Comparison of ENCODE assay signal across 12 cellular contexts in the genomic region with DNA sequence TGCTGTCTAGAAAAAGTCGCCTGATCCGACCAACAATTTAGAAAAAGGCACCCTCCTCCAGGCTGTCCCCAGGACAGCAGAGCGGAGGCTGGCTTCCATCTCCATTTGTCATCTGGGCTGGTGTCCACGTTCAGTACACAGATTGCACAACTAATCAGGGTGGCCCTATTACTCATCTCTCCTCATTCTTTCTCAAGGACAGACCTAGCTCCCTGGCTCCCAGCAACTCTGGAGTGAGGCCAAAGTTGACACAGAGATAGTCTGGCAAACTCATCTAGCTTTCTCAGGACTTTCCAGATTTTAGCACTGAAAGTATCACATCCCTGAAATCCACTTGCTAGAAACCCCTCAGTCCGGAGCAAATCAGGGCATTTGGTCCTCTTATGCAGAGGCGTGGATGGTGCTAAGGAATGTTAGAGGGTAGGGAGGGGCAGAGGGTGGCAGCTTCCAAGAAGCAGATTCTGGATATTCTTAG.
A peak's percentile ranks its signal among the peaks of the same experiment; 100 is the strongest.
DNase-seq lines count a peak whose midpoint lies in the region; ATAC-seq and TF ChIP-seq lines count a peak whose summit lies in the region.
"Had no signal": no experiment of that assay in that cellular context is flagged by ENCODE, and none has a peak within 500 bp of the region (broad histone marks: within the 10 kb centered on the region; RNA-seq: fewer than 3 reads in every experiment).

No MANE protein-coding gene starts in this region.

- H3K36me3 ChIP-seq in HUES48 (ENCODE audit: control insufficient read depth, insufficient read depth, low read length) (no peaks in the 10 kb centered on the region), lung (ENCODE audit: control insufficient read depth in 2 of 2, insufficient read depth in 2 of 2, low read length in 2 of 2) (no peaks in the 10 kb centered on the region)
- H3K36me3 ChIP-seq: BLaER1 had no signal

- 54 to 75% methylated on average over 6 of the region's 6 CpGs for WGBS in lung, 2 donors

- no peaks in the 10 kb centered on the region for H3K9me3 Mint-ChIP-seq in activated T-helper 1 cell treated with anti-CD3 and anti-CD28 coated beads, Interleukin-12 subunit alpha, Interleukin-12 subunit beta, Interleukin-2, Interleukin-4 antibody, amounts not matched to agents 30 ng/mL and 10 ng/mL and 1 ng/mL, durations not matched to agents 14 hours and 24 hours and 36 hours
- H3K9me3 Mint-ChIP-seq: stimulated activated memory B cell treated with anti-CD40 and anti-IgM and Interleukin-4, amounts not matched to agents 10 μg/mL and 1 μg/mL and 100 μg/mL, for 72 hours had no signal

- no peaks in the 10 kb centered on the region for H3K4me1 Mint-ChIP-seq in activated T-helper 1 cell treated with anti-CD3 and anti-CD28 coated beads, Interleukin-12 subunit alpha, Interleukin-12 subunit beta, Interleukin-2, Interleukin-4 antibody, amounts not matched to agents 30 ng/mL and 10 ng/mL and 1 ng/mL, durations not matched to agents 14 hours and 24 hours and 36 hours (ENCODE audit: low read depth)
- H3K4me1 Mint-ChIP-seq: stimulated activated memory B cell treated with anti-CD40 and anti-IgM and Interleukin-4, amounts not matched to agents 10 μg/mL and 1 μg/mL and 100 μg/mL, for 72 hours had no signal

- no peaks in the 10 kb centered on the region for H3K27me3 Mint-ChIP-seq in activated T-helper 1 cell treated with anti-CD3 and anti-CD28 coated beads, Interleukin-12 subunit alpha, Interleukin-12 subunit beta, Interleukin-2, Interleukin-4 antibody, amounts not matched to agents 30 ng/mL and 10 ng/mL and 1 ng/mL, durations not matched to agents 14 hours and 24 hours and 36 hours (ENCODE audit: insufficient read depth)

- H3K36me3 Mint-ChIP-seq in activated T-helper 1 cell treated with anti-CD3 and anti-CD28 coated beads, Interleukin-12 subunit alpha, Interleukin-12 subunit beta, Interleukin-2, Interleukin-4 antibody, amounts not matched to agents 30 ng/mL and 10 ng/mL and 1 ng/mL, durations not matched to agents 14 hours and 24 hours and 36 hours (ENCODE audit: low read depth): peaks cover 2% of the 10 kb centered on the region
- H3K36me3 Mint-ChIP-seq: stimulated activated memory B cell treated with anti-CD40 and anti-IgM and Interleukin-4, amounts not matched to agents 10 μg/mL and 1 μg/mL and 100 μg/mL, for 72 hours had no signal

- H3K27me3 ChIP-seq in HUES48 (ENCODE audit: control insufficient read depth, insufficient read depth, low read length): no peaks in the 10 kb centered on the region
- H3K27me3 ChIP-seq in lung (ENCODE audit: control insufficient read depth, insufficient read depth): no peaks in the 10 kb centered on the region
- H3K27me3 ChIP-seq: BLaER1 had no signal

- H3K4me1 ChIP-seq in HUES48 (ENCODE audit: control insufficient read depth, insufficient read depth, low read length) (peaks cover 4% of the 10 kb centered on the region; the same call in 1 of the 2 replicates), lung (ENCODE audit: control insufficient read depth in 2 of 2, insufficient read depth in 2 of 2, low read length in 2 of 2) (no peaks in the 10 kb centered on the region)
- H3K4me1 ChIP-seq: BLaER1 had no signal

- H3K27ac Mint-ChIP-seq in activated T-helper 1 cell treated with anti-CD3 and anti-CD28 coated beads, Interleukin-12 subunit alpha, Interleukin-12 subunit beta, Interleukin-2, Interleukin-4 antibody, amounts not matched to agents 30 ng/mL and 10 ng/mL and 1 ng/mL, durations not matched to agents 14 hours and 24 hours and 36 hours: no peak overlapping the region
- H3K27ac Mint-ChIP-seq: stimulated activated memory B cell treated with anti-CD40 and anti-IgM and Interleukin-4, amounts not matched to agents 10 μg/mL and 1 μg/mL and 100 μg/mL, for 72 hours had no signal

- no peaks in the 10 kb centered on the region for H3K9me3 ChIP-seq in HUES48 (ENCODE audit: control insufficient read depth, insufficient read depth, low read length)
- H3K9me3 ChIP-seq in lung (ENCODE audit: control insufficient read depth in 2 of 2, insufficient read depth in 1 of 2, low read length in 1 of 2): no peaks in the 10 kb centered on the region
- H3K9me3 ChIP-seq: BLaER1 had no signal

- no peak overlapping the region for H3K4me3 ChIP-seq in HUES48 (ENCODE audit: low read depth, low read length)
- H3K4me3 ChIP-seq in lung: no peak overlapping the region
- H3K4me3 ChIP-seq: BLaER1 had no signal

- DNase-seq in A172 (ENCODE audit: low spot score) (peak; percentile 94), dedifferentiated amniotic fluid mesenchymal stem cell (ENCODE audit: extremely low spot score) (peak; percentile 79), lung (ENCODE audit: low spot score) (peak; percentile 77), NOMO-1 (lab: John Stamatoyannopoulos, UW; ENCODE audit: unreplicated experiment in 2 of 2) (no peak), NCI-H1694 treated with DMSO at 0.1 percent for 48 hours (lab: John Stamatoyannopoulos, UW) (no peak)
- DNase-seq in activated T-helper 1 cell treated with anti-CD3 and anti-CD28 coated beads, Interleukin-12 subunit alpha, Interleukin-12 subunit beta, Interleukin-2, Interleukin-4 antibody, amounts not matched to agents 30 ng/mL and 10 ng/mL and 1 ng/mL, durations not matched to agents 14 hours and 24 hours and 36 hours (ENCODE audit: low spot score): no peak
- DNase-seq: activated gamma-delta T cell, NCI-H1436 had no signal

- H3K27ac ChIP-seq in HUES48 (ENCODE audit: low read depth, low read length) (peak overlapping the region; percentile 25), lung (ENCODE audit: low read depth in 1 of 2, low read length in 1 of 2) (no peak overlapping the region)
- H3K27ac ChIP-seq: BLaER1 had no signal

- intact Hi-C loops in activated T-helper 1 cell treated with anti-CD3 and anti-CD28 coated beads, Interleukin-12 subunit alpha, Interleukin-12 subunit beta, Interleukin-2, Interleukin-4 antibody, amounts not matched to agents 30 ng/mL and 10 ng/mL and 1 ng/mL, durations not matched to agents 14 hours and 24 hours and 36 hours (cut with micrococcal nuclease): no loop called here

- ATAC-seq in lung (ENCODE audit: insufficient read depth, low FRiP score) (peak; percentile 78), HG02884 (IDR thresholded peaks at IDR 0.05; ENCODE audit: unreplicated experiment) (no peak)
- ATAC-seq: stimulated activated memory B cell treated with anti-CD40 and anti-IgM and Interleukin-4, amounts not matched to agents 10 μg/mL and 1 μg/mL and 100 μg/mL, for 72 hours had no signal

- TF ChIP-seq CTCF in lung (IDR thresholded peaks at IDR 0.05; ENCODE audit: control extremely low read depth, extremely low read depth): no peak

- H3K9ac ChIP-seq in HUES48 (ENCODE audit: low read depth, low read length): no peak overlapping the region
- H3K9ac ChIP-seq: BLaER1 had no signal

- no peak overlapping the region for H3K4me3 Mint-ChIP-seq in activated T-helper 1 cell treated with anti-CD3 and anti-CD28 coated beads, Interleukin-12 subunit alpha, Interleukin-12 subunit beta, Interleukin-2, Interleukin-4 antibody, amounts not matched to agents 30 ng/mL and 10 ng/mL and 1 ng/mL, durations not matched to agents 14 hours and 24 hours and 36 hours
- H3K4me3 Mint-ChIP-seq: stimulated activated memory B cell treated with anti-CD40 and anti-IgM and Interleukin-4, amounts not matched to agents 10 μg/mL and 1 μg/mL and 100 μg/mL, for 72 hours had no signal

Comparison
In these comparisons a context has a peak if more than half of its experiments do, and no peak if none do; other contexts are left out.
1. DNase-seq: peak in A172 (single experiment), dedifferentiated amniotic fluid mesenchymal stem cell (single experiment) and lung (single experiment); none in NOMO-1 (0 of 2), NCI-H1694 treated with DMSO at 0.1 percent for 48 hours (single experiment) and activated T-helper 1 cell treated with anti-CD3 and anti-CD28 coated beads, Interleukin-12 subunit alpha, Interleukin-12 subunit beta, Interleukin-2, Interleukin-4 antibody, amounts not matched to agents 30 ng/mL and 10 ng/mL and 1 ng/mL, durations not matched to agents 14 hours and 24 hours and 36 hours (single experiment).